28 cellular contexts compared by ENCODE assay signal in the genomic region with DNA sequence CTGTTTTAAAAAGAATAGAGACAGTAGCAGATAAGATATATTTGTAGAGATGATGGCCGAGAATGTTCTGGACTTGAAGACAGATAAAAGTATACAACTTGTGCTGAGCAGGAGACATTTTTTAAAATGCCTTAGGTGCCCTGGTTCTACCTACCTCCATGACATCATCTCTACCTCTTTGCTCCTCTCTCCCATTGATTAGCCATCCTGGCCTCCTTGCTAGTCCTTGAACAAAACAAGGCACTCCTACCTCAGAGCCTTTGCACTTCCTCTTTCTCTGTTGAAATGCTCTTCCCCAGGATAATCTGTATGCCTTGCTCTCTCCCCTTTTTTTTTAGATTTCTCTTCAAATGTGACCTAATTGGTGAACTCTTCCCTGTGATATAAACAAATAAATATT.
"Had no signal": no experiment of that assay in that cellular context is flagged by ENCODE, and none has a peak within 500 bp of the region (broad histone marks: within the 10 kb centered on the region; RNA-seq: fewer than 3 reads in every experiment).

No MANE protein-coding gene starts in this region.

- FAIRE-seq: endometrium, islet of Langerhans, keratinocyte had no signal

- H3K9me3 ChIP-seq: colonic mucosa, esophagus squamous epithelium, gastrocnemius medialis, heart right ventricle, lower lobe of right lung, mucosa of descending colon had no signal

- DNase-seq: colonic mucosa; cortex of kidney; effector CD8-positive, alpha-beta T cell; effector memory CD8-positive, alpha-beta T cell; endodermal cell; erythroblast; esophagus squamous epithelium; foreskin fibroblast; foreskin melanocyte; gastrocnemius medialis; glutamatergic neuron; head of caudate nucleus; heart right ventricle; hippocampal formation; left colon; left ventricle myocardium superior; lower lobe of right lung; mesenchymal stem cell; mucosa of descending colon; naive B cell had no signal

- ATAC-seq: effector memory CD8-positive, alpha-beta T cell; esophagus mucosa; gastrocnemius medialis; heart right ventricle; left colon; left lobe of liver; left ventricle myocardium superior; lower lobe of right lung; mucosa of descending colon had no signal

- H3K36me3 Mint-ChIP-seq: mesothelial cell of epicardium, naive B cell had no signal

- H3K27me3 ChIP-seq: colonic mucosa, esophagus squamous epithelium, gastrocnemius medialis, heart right ventricle had no signal

- H3K27ac ChIP-seq: colonic mucosa, epithelial cell of prostate, esophagus squamous epithelium, gastrocnemius medialis, heart right ventricle, lower lobe of right lung had no signal

- H3K27ac Mint-ChIP-seq: dendritic cell treated with granulocyte-macrophage colony-stimulating factor and Interleukin-4, amounts not matched to agents 40 ng/mL and 50 ng/mL, for 4 days; effector memory CD8-positive, alpha-beta T cell; endodermal cell; mesothelial cell of epicardium; naive B cell had no signal

- H3K4me3 ChIP-seq: colonic mucosa, esophagus squamous epithelium, gastrocnemius medialis, heart right ventricle, lower lobe of right lung, mucosa of descending colon had no signal

- H3K9me3 Mint-ChIP-seq: dendritic cell treated with granulocyte-macrophage colony-stimulating factor and Interleukin-4, amounts not matched to agents 40 ng/mL and 50 ng/mL, for 4 days; effector memory CD8-positive, alpha-beta T cell; endodermal cell had no signal

- H3K36me3 ChIP-seq: colonic mucosa, esophagus squamous epithelium, gastrocnemius medialis, heart right ventricle, lower lobe of right lung had no signal

- H3K4me1 ChIP-seq: colonic mucosa, esophagus squamous epithelium, gastrocnemius medialis, heart right ventricle, lower lobe of right lung had no signal
